21 cellular contexts compared by ENCODE assay signal in genomic region chr10:106900041-106900674, GRCh38.
DNase-seq lines count a peak whose midpoint lies in the region; ATAC-seq and TF ChIP-seq lines count a peak whose summit lies in the region.
"Had no signal": no experiment of that assay in that cellular context is flagged by ENCODE, and none has a peak within 500 bp of the region (broad histone marks: within the 10 kb centered on the region; RNA-seq: fewer than 3 reads in every experiment).

No MANE protein-coding gene starts in this region.

- H3K27ac ChIP-seq in A673 (ENCODE audit: low read depth, low read length, poor library complexity, severe bottlenecking) (no peak overlapping the region), prostate gland (no peak overlapping the region)
- H3K27ac ChIP-seq: 22Rv1, RWPE1, SJCRH30 had no signal

- POLR2A ChIA-PET in A673 (lab: Charles Lee; ENCODE audit: low non-redundant PET) = no interaction called here

- H3K4me1 ChIP-seq in A673 (ENCODE audit: insufficient read depth, low read length, poor library complexity, severe bottlenecking) = peaks cover 13% of the 10 kb centered on the region
- no peaks in the 10 kb centered on the region for H3K4me1 ChIP-seq in prostate gland (replicated peaks)

- no peak overlapping the region for H3K4me3 ChIP-seq in A673 (ENCODE audit: low read depth, low read length, poor library complexity, severe bottlenecking)
- H3K4me3 ChIP-seq in prostate gland = no peak overlapping the region
- H3K4me3 ChIP-seq: SJCRH30 had no signal

- H3K27me3 ChIP-seq in A673 (replicated peaks; ENCODE audit: insufficient read depth, low read depth, low read length, poor library complexity) = no peaks in the 10 kb centered on the region
- no peaks in the 10 kb centered on the region for H3K27me3 ChIP-seq in prostate gland (replicated peaks; ENCODE audit: insufficient read depth)
- H3K27me3 ChIP-seq: BE2C, SJCRH30 had no signal

- WGBS in prostate gland = 84% methylated on average over 7 of the region's 7 CpGs

- no peak for TF ChIP-seq CTCF in A673 (conservative IDR thresholded peaks at IDR 0.05; ENCODE audit: low read depth, low read length)
- TF ChIP-seq CTCF in prostate gland (IDR thresholded peaks at IDR 0.05) = no peak

- TF ChIP-seq POLR2A in prostate gland (IDR thresholded peaks at IDR 0.05) = no peak

- ATAC-seq in GM18511 (IDR thresholded peaks at IDR 0.05; ENCODE audit: unreplicated experiment) (peak; percentile 62), GM19372 (IDR thresholded peaks at IDR 0.05; ENCODE audit: low read depth, unreplicated experiment) (peak; percentile 66), HG03432 (IDR thresholded peaks at IDR 0.05; ENCODE audit: unreplicated experiment) (peak; percentile 58), GM19397 (IDR thresholded peaks at IDR 0.05; ENCODE audit: unreplicated experiment) (no peak)
- ATAC-seq: PC-3 had no signal

- H3K9me3 ChIP-seq in A673 (ENCODE audit: low read depth, low read length, poor library complexity, severe bottlenecking) (no peaks in the 10 kb centered on the region), prostate gland (no peaks in the 10 kb centered on the region)
- H3K9me3 ChIP-seq: BE2C, SJCRH30 had no signal

- DNase-seq in A673 (ENCODE audit: low spot score) (peak; percentile 41), prostate gland (ENCODE audit: low spot score) (no peak), DMS53 (lab: John Stamatoyannopoulos, UW) (no peak)
- no peak for DNase-seq in stimulated activated CD4-positive, alpha-beta T cell treated with anti-CD3 and anti-CD28 coated beads, Interleukin-2, amount 100 ng/mL, for 24 hours
- DNase-seq: BE2C; CD8-positive, alpha-beta memory T cell; DND-41; GOT3; NCI-H1105; NCI-H1694 treated with DMSO at 0.1 percent for 48 hours; NCI-H345; NCI-H748 treated with DMSO at 0.1 percent for 48 hours; PC-3; T-helper 2 cell had no signal

- CTCF ChIA-PET in A673 (lab: Charles Lee) = no interaction called here

- intact Hi-C loops in A673 (cut with micrococcal nuclease; ENCODE audit: unreplicated experiment) (no loop called here), prostate gland (cut with DNase I) (no loop called here)

- no TSS peak for BruUV-seq in A673 (replicated peaks; lab: Mats Ljungman, UMichigan)

- no peaks in the 10 kb centered on the region for H3K36me3 ChIP-seq in A673 (ENCODE audit: insufficient read depth, low read length, poor library complexity, severe bottlenecking)
- no peaks in the 10 kb centered on the region for H3K36me3 ChIP-seq in prostate gland
- H3K36me3 ChIP-seq: BE2C, SJCRH30 had no signal
